In genomic region chr2:75100011-75100680, GRCh38 we compare ENCODE assay signal across 9 cellular contexts.
A peak's percentile ranks its signal among the peaks of the same experiment; 100 is the strongest.
DNase-seq lines count a peak whose midpoint lies in the region; ATAC-seq and TF ChIP-seq lines count a peak whose summit lies in the region.
"Had no signal": no experiment of that assay in that cellular context is flagged by ENCODE, and none has a peak within 500 bp of the region (broad histone marks: within the 10 kb centered on the region; RNA-seq: fewer than 3 reads in every experiment).

No MANE protein-coding gene starts in this region.

- peaks cover 5% of the 10 kb centered on the region for H3K36me3 Mint-ChIP-seq in activated naive CD8-positive, alpha-beta T cell treated with anti-CD3 and anti-CD28 coated beads for 36 hours

- no peak overlapping the region for H3K27ac ChIP-seq in HEK293 (ENCODE audit: extremely low read depth, low read depth, low read length)

- no peak overlapping the region for H3K4me3 Mint-ChIP-seq in activated naive CD8-positive, alpha-beta T cell treated with anti-CD3 and anti-CD28 coated beads for 36 hours
- H3K4me3 Mint-ChIP-seq: memory B cell had no signal

- H3K9me3 ChIP-seq in HEK293 (ENCODE audit: control insufficient read depth, insufficient read depth, low read depth, low read length): no peaks in the 10 kb centered on the region

- H3K36me3 ChIP-seq in HEK293 (ENCODE audit: control insufficient read depth in 2 of 2, insufficient read depth in 1 of 2, low read length in 2 of 2): no peaks in the 10 kb centered on the region

- peaks cover 5% of the 10 kb centered on the region for H3K27me3 Mint-ChIP-seq in activated naive CD8-positive, alpha-beta T cell treated with anti-CD3 and anti-CD28 coated beads for 36 hours
- H3K27me3 Mint-ChIP-seq: memory B cell had no signal

- H3K27ac Mint-ChIP-seq in activated naive CD8-positive, alpha-beta T cell treated with anti-CD3 and anti-CD28 coated beads for 36 hours: no peak overlapping the region
- H3K27ac Mint-ChIP-seq: memory B cell had no signal

- no peak overlapping the region for H3K4me3 ChIP-seq in HEK293 (ENCODE audit: low read depth, low read length)
- no peak overlapping the region for H3K4me3 ChIP-seq in fibroblast of villous mesenchyme (ENCODE audit: low read depth, low read length)

- DNase-seq in AG08395 (ENCODE audit: low spot score) (peak; percentile 88), RKO (ENCODE audit: low spot score) (peak; percentile 29), fibroblast of villous mesenchyme (ENCODE audit: low read depth) (peak; percentile 65), cerebellum (ENCODE audit: low spot score) (no peak)
- DNase-seq in activated naive CD8-positive, alpha-beta T cell treated with anti-CD3 and anti-CD28 coated beads for 36 hours: no peak

- CTCF ChIA-PET in HEK293 (lab: Yijun Ruan, JAX): interaction anchor here (0.7 to 1.7 kb wide), 11 partner anchors 9 to 305 kb away, joined by 3 to 7 read pairs (median 3); partner anchors contain the start of gene TACR1

- POLR2A ChIA-PET in HEK293 (lab: Yijun Ruan, JAX): no interaction called here

- peaks cover 8% of the 10 kb centered on the region for H3K9me3 Mint-ChIP-seq in activated naive CD8-positive, alpha-beta T cell treated with anti-CD3 and anti-CD28 coated beads for 36 hours

- TF ChIP-seq CTCF in HEK293 (tag by site-specific recombination; IDR thresholded peaks at IDR 0.05) (no peak), fibroblast of villous mesenchyme (IDR thresholded peaks at IDR 0.05; ENCODE audit: insufficient read depth, low read depth, low read length) (no peak)

- peaks cover 5% of the 10 kb centered on the region for H3K4me1 ChIP-seq in HEK293 (ENCODE audit: control insufficient read depth, insufficient read depth, low read length)

- ATAC-seq in GM21786 (IDR thresholded peaks at IDR 0.05; ENCODE audit: unreplicated experiment): no peak
- ATAC-seq in HG03520 (IDR thresholded peaks at IDR 0.05; ENCODE audit: unreplicated experiment): no peak

- H3K4me1 Mint-ChIP-seq in activated naive CD8-positive, alpha-beta T cell treated with anti-CD3 and anti-CD28 coated beads for 36 hours: no peaks in the 10 kb centered on the region

TF ChIP-seq in HEK293, 187 proteins besides CTCF, POLR2A, EP300 and RAD21:
- TF ChIP-seq ZNF24 (tag by site-specific recombination; IDR thresholded peaks at IDR 0.05) (no peak), ZNF776 (tag by site-specific recombination; IDR thresholded peaks at IDR 0.05; ENCODE audit: borderline replicate concordance) (no peak), OSR2 (tag by site-specific recombination; IDR thresholded peaks at IDR 0.05) (peak; percentile 69; the same call in 1 of the 2 replicates), ZNF624 (tag by site-specific recombination; IDR thresholded peaks at IDR 0.05) (no peak), ZNF792 (tag by site-specific recombination; IDR thresholded peaks at IDR 0.05) (no peak), PBX3 (CRISPR knock-in tag; IDR thresholded peaks at IDR 0.05) (no peak), PRDM4 (tag by site-specific recombination; IDR thresholded peaks at IDR 0.05) (no peak), GLIS1 (tag by site-specific recombination; IDR thresholded peaks at IDR 0.05) (0 out of 2 replicates have a peak, but pooled peaks have one; percentile 3), ZNF404 (tag by site-specific recombination; IDR thresholded peaks at IDR 0.05) (no peak), PRDM10 (tag by site-specific recombination; IDR thresholded peaks at IDR 0.05) (no peak), ZNF280C (tag by site-specific recombination; IDR thresholded peaks at IDR 0.05) (no peak), ZEB2 (tag by site-specific recombination; IDR thresholded peaks at IDR 0.05) (no peak), FEZF1 (tag by site-specific recombination; IDR thresholded peaks at IDR 0.05) (peak; percentile 72), MEIS1 (CRISPR knock-in tag; IDR thresholded peaks at IDR 0.05; ENCODE audit: borderline replicate concordance) (no peak)

Comparison
In these comparisons a context has a peak if more than half of its experiments do, and no peak if none do; other contexts are left out.
1. DNase-seq: peak in AG08395 (single experiment), RKO (single experiment) and fibroblast of villous mesenchyme (single experiment); none in cerebellum (single experiment) and activated naive CD8-positive, alpha-beta T cell treated with anti-CD3 and anti-CD28 coated beads for 36 hours (single experiment).